11 cellular contexts compared by ENCODE assay signal in genomic region chr11:91596111-91596510, GRCh38.
"Had no signal": no experiment of that assay in that cellular context is flagged by ENCODE, and none has a peak within 500 bp of the region (broad histone marks: within the 10 kb centered on the region; RNA-seq: fewer than 3 reads in every experiment).

No MANE protein-coding gene starts in this region.

- ATAC-seq: GM23338, HCT116 had no signal

- H3K4me2 ChIP-seq: GM23338 had no signal

- H3K9ac ChIP-seq: GM23248 had no signal

- H3K36me3 ChIP-seq: HAP-1 had no signal

- H3K4me1 ChIP-seq: HAP-1 had no signal

- H2AFZ ChIP-seq: GM23248, GM23338 had no signal

- DNase-seq: GM23248, GOT3, H7, H9, HCEC 1CT, HFFc6 had no signal

- FAIRE-seq: H1, H54 had no signal

- H3K27ac ChIP-seq: GM23248 had no signal

- H3K9me3 ChIP-seq: HAP-1 had no signal

- H3K4me3 ChIP-seq: GM23248, GM23338, HAP-1 had no signal
